11 cellular contexts compared by ENCODE assay signal in the genomic region with DNA sequence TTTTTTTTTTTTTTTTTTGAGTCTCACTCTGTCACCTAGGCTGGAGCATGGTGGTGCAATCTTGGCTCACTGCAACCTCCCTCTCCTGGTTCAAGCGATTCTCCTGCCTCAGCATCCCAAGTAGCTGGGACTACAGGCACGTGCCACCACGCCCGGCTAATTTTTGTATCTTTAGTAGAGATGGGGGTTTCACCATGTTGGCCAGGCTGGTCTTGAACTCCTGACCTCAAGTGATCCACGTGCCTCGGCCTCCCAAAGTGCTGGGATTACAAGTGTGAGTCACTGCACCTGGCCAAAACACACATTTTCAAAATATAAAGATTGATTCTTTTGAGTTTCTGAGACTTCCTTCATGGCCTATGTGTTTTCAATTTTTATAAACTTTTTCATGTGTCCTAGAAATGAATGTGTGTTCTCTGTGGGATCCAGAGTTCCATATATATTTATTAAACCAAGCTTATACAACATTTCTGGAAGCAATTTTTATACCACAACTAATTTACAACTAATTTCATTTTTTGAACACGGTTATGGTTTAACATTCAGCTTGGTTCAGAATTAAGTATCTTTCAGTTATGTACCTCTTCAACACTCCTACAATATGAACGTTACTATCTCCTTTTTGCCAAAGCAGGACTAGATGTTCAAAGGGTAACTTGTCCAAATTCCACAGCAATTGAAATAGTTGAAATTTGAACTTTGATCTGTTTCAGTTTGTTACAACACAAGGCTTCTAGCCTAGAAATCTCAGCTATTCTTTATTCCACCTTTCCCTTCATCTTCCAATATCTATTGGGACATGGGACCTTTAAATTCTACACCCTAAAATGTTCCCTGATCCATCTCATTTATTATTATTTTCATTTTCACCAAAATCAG. TPM values are rescaled to one million over a fixed set of nuclear protein-coding genes. Genes with fewer than 3 reads are reported as not detected.
DNase-seq lines count a peak whose midpoint lies in the region; ATAC-seq and TF ChIP-seq lines count a peak whose summit lies in the region.
"Had no signal": no experiment of that assay in that cellular context is flagged by ENCODE, and none has a peak within 500 bp of the region (broad histone marks: within the 10 kb centered on the region; RNA-seq: fewer than 3 reads in every experiment).

No MANE protein-coding gene starts in this region.

- H3K27ac Mint-ChIP-seq in CD4-positive, alpha-beta T cell = peak overlapping the region; percentile 98
- peak overlapping the region; percentile 97 for H3K27ac Mint-ChIP-seq in central memory CD8-positive, alpha-beta T cell (ENCODE audit: low read depth)
- no peak overlapping the region for H3K27ac Mint-ChIP-seq in nephron progenitor cell

- POLR2A ChIA-PET in CD4-positive, alpha-beta T cell (lab: Charles Lee) = interaction anchor here (0.8 to 1.4 kb wide), 4 partner anchors 15 to 26 kb away, joined by 3 to 8 read pairs (median 4); no protein-coding TSS in a partner anchor
- POLR2A ChIA-PET in RWPE1 (lab: Yijun Ruan, JAX; ENCODE audit: low non-redundant PET) = no interaction called here

- H3K36me3 ChIP-seq in body of pancreas (replicated peaks in 1 of 2; ENCODE audit: insufficient read depth in 1 of 2, low read depth in 2 of 2) = no peaks in the 10 kb centered on the region

- CTCF ChIA-PET in CD4-positive, alpha-beta T cell (lab: Charles Lee) = interaction anchor here (0.6 to 1.8 kb wide), 3 partner anchors 12 to 241 kb away, joined by 3 to 6 read pairs (median 4); partner anchors contain the start of gene DNAJC13
- CTCF ChIA-PET in RWPE1 (lab: Yijun Ruan, JAX) = interaction anchor here (0.5 to 0.6 kb wide), 2 partner anchors 12 to 62 kb away, joined by 4 read pairs; no protein-coding TSS in a partner anchor

- no peaks in the 10 kb centered on the region for H3K27me3 Mint-ChIP-seq in CD4-positive, alpha-beta T cell
- H3K27me3 Mint-ChIP-seq in central memory CD8-positive, alpha-beta T cell = no peaks in the 10 kb centered on the region
- peaks cover 2% of the 10 kb centered on the region for H3K27me3 Mint-ChIP-seq in nephron progenitor cell (ENCODE audit: low read depth, poor library complexity)

- ATAC-seq in CD4-positive, alpha-beta T cell (ENCODE audit: poor library complexity) = no peak
- no peak for ATAC-seq in central memory CD8-positive, alpha-beta T cell (replicated peaks; ENCODE audit: extremely low read depth, poor library complexity, severe bottlenecking)
- ATAC-seq in body of pancreas = no peak

- H3K4me3 ChIP-seq in body of pancreas = no peak overlapping the region

- peak overlapping the region; percentile 100 for H3K4me3 Mint-ChIP-seq in CD4-positive, alpha-beta T cell
- no peak overlapping the region for H3K4me3 Mint-ChIP-seq in central memory CD8-positive, alpha-beta T cell
- H3K4me3 Mint-ChIP-seq in nephron progenitor cell = peak overlapping the region; percentile 95

- intact Hi-C loops in CD4-positive, alpha-beta T cell (cut with DNase I, micrococcal nuclease) = loop anchor here in 1 of 2 experiments (5.0 to 10.0 kb wide), 2 partner anchors 917 to 1156 kb away; partner anchors contain the start of genes CDV3 and MRPL3
- intact Hi-C loops in body of pancreas (cut with DNase I) = no loop called here

- TF ChIP-seq CTCF in CD4-positive, alpha-beta T cell (IDR thresholded peaks at IDR 0.05) = no peak
- TF ChIP-seq CTCF in nephron progenitor cell (IDR thresholded peaks at IDR 0.05) = no peak
- no peak for TF ChIP-seq CTCF in RWPE1 (conservative IDR thresholded peaks at IDR 0.05; ENCODE audit: low read depth)
- TF ChIP-seq CTCF in body of pancreas (IDR thresholded peaks at IDR 0.05) = no peak

- H3K27me3 ChIP-seq in CD4-positive, alpha-beta T cell (ENCODE audit: control insufficient read depth, insufficient read depth, low read length) = no peaks in the 10 kb centered on the region
- H3K27me3 ChIP-seq in body of pancreas = no peaks in the 10 kb centered on the region

- DNase-seq in CD4-positive, alpha-beta T cell = no peak
- peak; percentile 29 for DNase-seq in HuH-7.5 (ENCODE audit: low spot score)
- no peak for DNase-seq in central memory CD8-positive, alpha-beta T cell (ENCODE audit: low spot score in 2 of 2)
- no peak for DNase-seq in nephron progenitor cell
- DNase-seq in ureter (ENCODE audit: low spot score) = no peak
- DNase-seq in RWPE1 (ENCODE audit: low spot score) = no peak
- no peak for DNase-seq in body of pancreas
- no peak for DNase-seq in KBM-7
- DNase-seq: activated CD4-positive, CD25-positive, alpha-beta regulatory T cell treated with anti-CD3 and anti-CD28 coated beads, Interleukin-2, amount 50 U/mL, for 72 hours; effector memory CD4-positive, alpha-beta T cell; NCI-H226 had no signal

- peaks cover 65% of the 10 kb centered on the region for H3K4me1 Mint-ChIP-seq in CD4-positive, alpha-beta T cell (ENCODE audit: low read depth)
- H3K4me1 Mint-ChIP-seq in central memory CD8-positive, alpha-beta T cell = peaks cover 41% of the 10 kb centered on the region
- peaks cover 36% of the 10 kb centered on the region for H3K4me1 Mint-ChIP-seq in nephron progenitor cell

- peaks cover 23% of the 10 kb centered on the region for H3K36me3 Mint-ChIP-seq in CD4-positive, alpha-beta T cell (ENCODE audit: low read depth)
- H3K36me3 Mint-ChIP-seq in central memory CD8-positive, alpha-beta T cell (ENCODE audit: insufficient read depth) = peaks cover 9% of the 10 kb centered on the region
- no peaks in the 10 kb centered on the region for H3K36me3 Mint-ChIP-seq in nephron progenitor cell (ENCODE audit: low read depth)

- no peaks in the 10 kb centered on the region for H3K9me3 ChIP-seq in CD4-positive, alpha-beta T cell (ENCODE audit: control insufficient read depth, low read length)
- H3K9me3 ChIP-seq in body of pancreas = no peaks in the 10 kb centered on the region

- H3K27ac ChIP-seq in CD4-positive, alpha-beta T cell (ENCODE audit: low read depth, low read length) = no peak overlapping the region
- H3K27ac ChIP-seq in RWPE1 (no peak overlapping the region), body of pancreas (no peak overlapping the region)

- WGBS in body of pancreas, 2 donors = 71 to 75% methylated on average over 8 of the region's 8 CpGs

- TF ChIP-seq POLR2A in body of pancreas (IDR thresholded peaks at IDR 0.05) = no peak

- in situ Hi-C loops in KBM-7 (cut with MboI; ENCODE audit: low pct_unique_long_range_greater_than_20kb, low sequenced_read_pairs) = no loop called here

- no peaks in the 10 kb centered on the region for H3K9me3 Mint-ChIP-seq in CD4-positive, alpha-beta T cell
- no peaks in the 10 kb centered on the region for H3K9me3 Mint-ChIP-seq in central memory CD8-positive, alpha-beta T cell
- H3K9me3 Mint-ChIP-seq in nephron progenitor cell = no peaks in the 10 kb centered on the region

- H3K4me1 ChIP-seq in body of pancreas = peaks cover 34% of the 10 kb centered on the region

RNA-seq across cellular contexts. Expression of gene ACAD11, which starts 1.5 kb away (rescaled TPM):
- 10 to 100 TPM; 26.6 to 27.9 TPM for total RNA-seq in CD4-positive, alpha-beta T cell
- total RNA-seq in ureter = 23.5 TPM
- total RNA-seq in body of pancreas = 10 to 100 TPM; 28.8 to 52.1 TPM

RNA-seq across cellular contexts. Expression of gene UBA5, which starts 2.0 kb away (rescaled TPM):
- 10 to 100 TPM; 35.4 to 39.2 TPM for total RNA-seq in CD4-positive, alpha-beta T cell
- 49.1 TPM for total RNA-seq in ureter
- 10 to 100 TPM; 85.6 to 99.2 TPM for total RNA-seq in body of pancreas
